27 cellular contexts compared by ENCODE assay signal in the genomic region with DNA sequence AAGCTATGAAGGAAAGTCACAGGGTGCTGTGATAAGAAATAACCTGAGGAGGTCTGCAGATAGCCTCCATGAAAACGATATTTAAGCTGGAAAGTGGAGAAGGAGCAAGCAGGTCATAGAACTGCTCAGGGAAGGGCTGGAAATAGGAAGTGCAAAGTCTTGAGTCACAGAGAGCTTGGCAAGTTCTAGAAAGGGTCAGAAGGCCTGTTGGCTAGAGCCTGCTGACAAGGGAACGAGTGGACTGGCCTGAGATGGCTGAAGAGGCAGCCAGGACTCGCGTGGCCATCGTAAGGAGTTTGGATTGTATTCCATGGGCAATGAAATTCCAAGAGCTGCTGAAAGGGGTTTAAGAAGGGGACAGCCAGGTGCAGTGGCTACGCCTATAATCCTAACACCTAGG.
DNase-seq lines count a peak whose midpoint lies in the region; ATAC-seq and TF ChIP-seq lines count a peak whose summit lies in the region.
"Had no signal": no experiment of that assay in that cellular context is flagged by ENCODE, and none has a peak within 500 bp of the region (broad histone marks: within the 10 kb centered on the region; RNA-seq: fewer than 3 reads in every experiment).

No MANE protein-coding gene starts in this region.

- no peak for TF ChIP-seq CTCF in cardiac fibroblast (IDR thresholded peaks at IDR 0.05; ENCODE audit: low read depth, low read length)

- DNase-seq in EH (ENCODE audit: low read depth), result peak; percentile 57
- peak; percentile 50 for DNase-seq in MV-4-11 (lab: John Stamatoyannopoulos, UW)
- peak; percentile 20 to 43 for DNase-seq in cardiac fibroblast (ENCODE audit: low read depth in 2 of 2)
- DNase-seq in medulla oblongata (ENCODE audit: extremely low spot score), result peak; percentile 53
- DNase-seq in Right ventricle myocardium inferior (ENCODE audit: missing footprints), result no peak
- DNase-seq in NCI-H1048 (lab: John Stamatoyannopoulos, UW), result no peak
- no peak for DNase-seq in amygdala (lab: John Stamatoyannopoulos, UW)
- DNase-seq: activated CD4-positive, alpha-beta memory T cell treated with anti-CD3 and anti-CD28 coated beads for 36 hours; activated naive CD4-positive, alpha-beta T cell treated with Interleukin-2 at 50 U/mL for 16 hours; activated T-cell treated with anti-CD3 and anti-CD28 coated beads, Interleukin-2, amount 50 U/mL, for 72 hours; CD4-positive, CD25-positive, alpha-beta regulatory T cell; H7; hippocampal formation; KBM-7; left colon; mesenchymal stem cell; NCI-H1417 treated with DMSO at 0.1 percent for 48 hours; NCI-H2107; NCI-H446 treated with DMSO at 0.1 percent for 48 hours; NCI-H82; PC-3; right cardiac atrium; SK-N-SH; stimulated activated CD8-positive, alpha-beta memory T cell treated with anti-CD3 and anti-CD28 coated beads, Interleukin-4, amount 100 ng/mL, for 48 hours; stimulated activated naive CD8-positive, alpha-beta T cell treated with anti-CD3 and anti-CD28 coated beads, Interleukin-15, amount 100 ng/mL, for 72 hours; tibial artery had no signal

- H3K4me3 ChIP-seq in cardiac fibroblast (replicated peaks in 1 of 2; ENCODE audit: low read depth in 2 of 2, low read length in 2 of 2), result no peak overlapping the region
- H3K4me3 ChIP-seq: tibial artery had no signal

- ATAC-seq in Right ventricle myocardium inferior (no peak), GM19463 (IDR thresholded peaks at IDR 0.05; ENCODE audit: unreplicated experiment) (no peak)
- ATAC-seq: activated T-cell treated with anti-CD3 and anti-CD28 coated beads, Interleukin-2, amount 50 U/mL, for 72 hours; left colon; PC-3; right cardiac atrium; stimulated activated naive CD8-positive, alpha-beta T cell treated with anti-CD3 and anti-CD28 coated beads, Interleukin-15, amount 100 ng/mL, for 72 hours had no signal

- intact Hi-C loops in Right ventricle myocardium inferior (cut with DNase I), result no loop called here

Comparison
In these comparisons a context has a peak if more than half of its experiments do, and no peak if none do; other contexts are left out.
1. DNase-seq: peak in EH (single experiment), MV-4-11 (single experiment), cardiac fibroblast (2 of 2) and medulla oblongata (single experiment); none in Right ventricle myocardium inferior (single experiment), NCI-H1048 (single experiment) and amygdala (0 of 56).